14 cellular contexts compared by ENCODE assay signal in the genomic region with DNA sequence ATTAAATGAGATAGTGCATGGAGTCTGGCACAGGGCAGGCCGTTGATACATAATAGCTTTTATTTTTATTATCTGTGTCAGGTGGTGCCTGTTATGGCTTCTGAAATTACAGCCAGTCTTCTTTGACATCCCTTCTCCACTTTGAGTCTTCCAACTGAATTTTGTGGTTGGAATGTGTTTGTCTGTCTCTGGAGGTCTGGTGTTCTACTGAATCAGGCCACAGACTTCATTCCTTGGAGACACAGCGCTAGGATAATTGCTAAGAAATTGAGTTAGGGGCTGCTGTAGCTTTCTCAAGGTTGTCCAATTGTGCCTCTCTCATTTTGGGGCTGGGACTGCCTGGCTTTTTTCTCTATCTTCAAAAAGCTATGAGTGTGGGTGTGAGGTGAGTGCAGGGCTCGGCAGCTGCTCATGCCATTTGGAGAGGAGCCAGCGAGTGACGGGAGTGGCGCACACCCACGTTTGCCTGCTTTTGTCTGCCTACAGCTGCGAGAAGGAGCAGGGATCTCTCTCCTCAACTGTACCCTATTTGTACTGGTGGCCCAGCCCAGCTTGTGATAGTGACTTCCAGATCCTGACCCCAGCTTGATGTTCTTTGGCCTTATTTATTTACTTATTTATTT. TPM values are rescaled to one million over a fixed set of nuclear protein-coding genes. Genes with fewer than 3 reads are reported as not detected.
A peak's percentile ranks its signal among the peaks of the same experiment; 100 is the strongest.
DNase-seq lines count a peak whose midpoint lies in the region; ATAC-seq and TF ChIP-seq lines count a peak whose summit lies in the region.
"Had no signal": no experiment of that assay in that cellular context is flagged by ENCODE, and none has a peak within 500 bp of the region (broad histone marks: within the 10 kb centered on the region; RNA-seq: fewer than 3 reads in every experiment).

No MANE protein-coding gene starts in this region.

- H3K9me3 Mint-ChIP-seq in Calu3 (ENCODE audit: low read depth, unreplicated experiment), result no peaks in the 10 kb centered on the region
- H3K9me3 Mint-ChIP-seq in stimulated activated memory B cell treated with anti-CD40 and anti-IgM and Interleukin-4, amounts not matched to agents 10 μg/mL and 1 μg/mL and 100 μg/mL, for 72 hours, result no peaks in the 10 kb centered on the region
- H3K9me3 Mint-ChIP-seq: T-helper 1 cell treated with Interleukin-12 subunit alpha and Interleukin-12 subunit beta and Interleukin-4 antibody, amounts not matched to agents 30 μg/mL and 1 μg/mL, for 36 hours had no signal

- no peaks in the 10 kb centered on the region for H3K4me1 Mint-ChIP-seq in Calu3 (ENCODE audit: low read depth, unreplicated experiment)
- no peaks in the 10 kb centered on the region for H3K4me1 Mint-ChIP-seq in stimulated activated memory B cell treated with anti-CD40 and anti-IgM and Interleukin-4, amounts not matched to agents 10 μg/mL and 1 μg/mL and 100 μg/mL, for 72 hours
- H3K4me1 Mint-ChIP-seq: activated CD4-positive, alpha-beta T cell treated with anti-CD3 and anti-CD28 coated beads for 36 hours; activated naive CD8-positive, alpha-beta T cell treated with anti-CD3 and anti-CD28 coated beads, Interleukin-2, amount 10 ng/mL, durations not matched to agents 7 days and 5 days had no signal

- no TSS peak for BruUV-seq in Calu3 (replicated peaks; lab: Mats Ljungman, UMichigan)

- no peak overlapping the region for H3K4me3 Mint-ChIP-seq in Calu3 (ENCODE audit: low read depth, unreplicated experiment)
- H3K4me3 Mint-ChIP-seq in stimulated activated memory B cell treated with anti-CD40 and anti-IgM and Interleukin-4, amounts not matched to agents 10 μg/mL and 1 μg/mL and 100 μg/mL, for 72 hours, result no peak overlapping the region
- H3K4me3 Mint-ChIP-seq: activated CD4-positive, alpha-beta T cell treated with anti-CD3 and anti-CD28 coated beads for 36 hours; activated naive CD8-positive, alpha-beta T cell treated with anti-CD3 and anti-CD28 coated beads, Interleukin-2, amount 10 ng/mL, durations not matched to agents 7 days and 5 days; T-helper 1 cell treated with Interleukin-12 subunit alpha and Interleukin-12 subunit beta and Interleukin-4 antibody, amounts not matched to agents 30 μg/mL and 1 μg/mL, for 36 hours had no signal

- ATAC-seq in HG03342 (IDR thresholded peaks at IDR 0.05; ENCODE audit: unreplicated experiment), result no peak
- no peak for ATAC-seq in stimulated activated memory B cell treated with anti-CD40 and anti-IgM and Interleukin-4, amounts not matched to agents 10 μg/mL and 1 μg/mL and 100 μg/mL, for 72 hours
- ATAC-seq: activated CD4-positive, alpha-beta T cell treated with anti-CD3 and anti-CD28 coated beads for 36 hours had no signal

- H3K27ac Mint-ChIP-seq in Calu3 (ENCODE audit: unreplicated experiment), result no peak overlapping the region
- H3K27ac Mint-ChIP-seq in stimulated activated memory B cell treated with anti-CD40 and anti-IgM and Interleukin-4, amounts not matched to agents 10 μg/mL and 1 μg/mL and 100 μg/mL, for 72 hours, result no peak overlapping the region
- H3K27ac Mint-ChIP-seq: activated CD4-positive, alpha-beta T cell treated with anti-CD3 and anti-CD28 coated beads for 36 hours; activated naive CD8-positive, alpha-beta T cell treated with anti-CD3 and anti-CD28 coated beads, Interleukin-2, amount 10 ng/mL, durations not matched to agents 7 days and 5 days; T-helper 1 cell treated with Interleukin-12 subunit alpha and Interleukin-12 subunit beta and Interleukin-4 antibody, amounts not matched to agents 30 μg/mL and 1 μg/mL, for 36 hours had no signal

- CTCF ChIA-PET in Calu3 (lab: Charles Lee), result no interaction called here

- H3K27me3 Mint-ChIP-seq in Calu3 (ENCODE audit: unreplicated experiment), result peaks cover 72% of the 10 kb centered on the region
- peaks cover 13% of the 10 kb centered on the region for H3K27me3 Mint-ChIP-seq in stimulated activated memory B cell treated with anti-CD40 and anti-IgM and Interleukin-4, amounts not matched to agents 10 μg/mL and 1 μg/mL and 100 μg/mL, for 72 hours

- no peaks in the 10 kb centered on the region for H3K36me3 Mint-ChIP-seq in Calu3 (ENCODE audit: insufficient read depth, unreplicated experiment)
- H3K36me3 Mint-ChIP-seq in stimulated activated memory B cell treated with anti-CD40 and anti-IgM and Interleukin-4, amounts not matched to agents 10 μg/mL and 1 μg/mL and 100 μg/mL, for 72 hours, result no peaks in the 10 kb centered on the region
- H3K36me3 Mint-ChIP-seq: activated naive CD8-positive, alpha-beta T cell treated with anti-CD3 and anti-CD28 coated beads, Interleukin-2, amount 10 ng/mL, durations not matched to agents 7 days and 5 days had no signal

- DNase-seq in Calu3 (peak; percentile 14), NCI-H146 treated with DMSO at 0.1 percent for 48 hours (lab: John Stamatoyannopoulos, UW; ENCODE audit: unreplicated experiment) (peak; percentile 55), SHP77 treated with DMSO at 0.1 percent for 48 hours (lab: John Stamatoyannopoulos, UW) (peak; percentile 50), left kidney (ENCODE audit: low read depth, low spot score) (peak; percentile 12), globus pallidus (ENCODE audit: low spot score) (no peak)
- DNase-seq in effector CD4-positive, alpha-beta T cell, result no peak
- DNase-seq: activated CD4-positive, alpha-beta T cell treated with anti-CD3 and anti-CD28 coated beads for 36 hours; activated naive CD8-positive, alpha-beta T cell treated with anti-CD3 and anti-CD28 coated beads, Interleukin-2, amount 10 ng/mL, durations not matched to agents 7 days and 5 days; activated T-cell treated with anti-CD3 and anti-CD28 coated beads, Interleukin-2, amount 50 U/mL, for 1 hour; central memory CD4-positive, alpha-beta T cell; NCI-H510A treated with DMSO at 0.1 percent for 48 hours had no signal

- intact Hi-C loops in Calu3 (cut with micrococcal nuclease; ENCODE audit: unreplicated experiment), result no loop called here

- TF ChIP-seq CTCF in Calu3 (IDR thresholded peaks at IDR 0.05; ENCODE audit: unreplicated experiment), result no peak

RNA-seq across cellular contexts. Expression of a gene that starts 49.8 kb away (rescaled TPM):
- total RNA-seq in Calu3 (2022), result not detected in 2 replicates
- total RNA-seq: activated naive CD8-positive, alpha-beta T cell treated with anti-CD3 and anti-CD28 coated beads, Interleukin-2, amount 10 ng/mL, durations not matched to agents 7 days and 5 days had no signal

Comparison
In these comparisons a context has a peak if more than half of its experiments do, and no peak if none do; other contexts are left out.
1. DNase-seq: peak in Calu3 (single experiment), NCI-H146 treated with DMSO at 0.1 percent for 48 hours (single experiment), SHP77 treated with DMSO at 0.1 percent for 48 hours (single experiment) and left kidney (single experiment); none in effector CD4-positive, alpha-beta T cell (single experiment) and globus pallidus (single experiment).